25 cellular contexts compared by ENCODE assay signal in the genomic region with DNA sequence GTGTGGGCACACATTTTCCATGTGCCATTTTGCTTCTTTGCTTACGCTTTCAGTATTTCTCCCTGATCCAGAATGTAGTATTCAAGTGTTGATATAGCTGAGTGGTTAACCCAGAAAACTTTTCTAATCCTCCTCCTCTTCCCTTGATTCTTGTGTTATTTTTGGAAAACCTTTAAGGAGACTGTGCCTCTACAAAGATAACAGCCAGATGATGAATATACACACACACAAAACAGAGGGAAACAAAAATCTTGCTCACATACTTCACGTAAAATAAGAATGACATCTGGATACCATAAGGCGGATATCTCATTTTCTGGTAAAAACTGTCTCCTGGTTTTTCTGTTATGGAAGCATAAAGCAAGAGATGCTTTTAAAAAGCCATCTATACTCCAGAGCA.
"Had no signal": no experiment of that assay in that cellular context is flagged by ENCODE, and none has a peak within 500 bp of the region (broad histone marks: within the 10 kb centered on the region; RNA-seq: fewer than 3 reads in every experiment).

No MANE protein-coding gene starts in this region.

- H3K4me3 ChIP-seq: esophagus muscularis mucosa, hepatocyte, lower lobe of right lung, spleen, thoracic aorta, upper lobe of left lung had no signal

- H3K9me3 ChIP-seq: lower lobe of right lung, thoracic aorta, upper lobe of left lung had no signal

- H2AFZ ChIP-seq: hepatocyte had no signal

- H3K36me3 ChIP-seq: esophagus muscularis mucosa, lower lobe of right lung, spleen, thoracic aorta, upper lobe of left lung had no signal

- H3K4me2 ChIP-seq: hepatocyte had no signal

- H3K27me3 ChIP-seq: esophagus muscularis mucosa, hepatocyte, upper lobe of left lung had no signal

- DNase-seq: activated CD4-positive, alpha-beta memory T cell treated with anti-CD3 and anti-CD28 coated beads, Interleukin-2, amount 10 ng/mL, durations not matched to agents 7 days and 5 days; activated CD4-positive, alpha-beta T cell treated with anti-CD3 and anti-CD28 coated beads, Interleukin-2, amount 10 ng/mL, durations not matched to agents 24 days and 14 days; activated effector memory CD4-positive, alpha-beta T cell treated with Interleukin-2 at 50 U/mL for 16 hours; activated naive CD4-positive, alpha-beta T cell treated with anti-CD3 and anti-CD28 coated beads for 36 hours; activated naive CD8-positive, alpha-beta T cell treated with anti-CD3 and anti-CD28 coated beads, Interleukin-2, amount 10 ng/mL, durations not matched to agents 7 days and 5 days; activated T-cell treated with anti-CD3 and anti-CD28 coated beads, Interleukin-2, amount 50 U/mL, for 72 hours; effector memory CD8-positive, alpha-beta T cell; glutamatergic neuron; immature natural killer cell; lower lobe of right lung; mesendoderm; posterior cingulate gyrus; spleen; stimulated activated CD4-positive, alpha-beta T cell treated with anti-CD3 and anti-CD28 coated beads, Interleukin-4, amount 100 ng/mL, for 1 hour; stimulated activated naive CD4-positive, alpha-beta T cell treated with Interleukin-2 at 50 U/mL for 16 hours; T-cell; upper lobe of left lung had no signal

- H3K27ac ChIP-seq: esophagus muscularis mucosa, hepatocyte, lower lobe of right lung, spleen, thoracic aorta, upper lobe of left lung, VCaP had no signal

- ATAC-seq: activated CD4-positive, CD25-positive, alpha-beta regulatory T cell treated with anti-CD3 and anti-CD28 coated beads, Interleukin-2, amount 50 U/mL, for 24 hours; activated T-cell treated with anti-CD3 and anti-CD28 coated beads, Interleukin-2, amount 50 U/mL, for 72 hours; effector memory CD8-positive, alpha-beta T cell; left lobe of liver; lower lobe of right lung; natural killer cell treated with Interleukin-12 subunit alpha and Interleukin-12 subunit beta and Interleukin-15 and Interleukin-18, amount 100 ng/mL, for 72 hours; sciatic nerve; T-cell had no signal

- H3K4me1 ChIP-seq: spleen had no signal

- H3K79me2 ChIP-seq: hepatocyte had no signal
